ENCODE assay signal across 24 cellular contexts in the genomic region with DNA sequence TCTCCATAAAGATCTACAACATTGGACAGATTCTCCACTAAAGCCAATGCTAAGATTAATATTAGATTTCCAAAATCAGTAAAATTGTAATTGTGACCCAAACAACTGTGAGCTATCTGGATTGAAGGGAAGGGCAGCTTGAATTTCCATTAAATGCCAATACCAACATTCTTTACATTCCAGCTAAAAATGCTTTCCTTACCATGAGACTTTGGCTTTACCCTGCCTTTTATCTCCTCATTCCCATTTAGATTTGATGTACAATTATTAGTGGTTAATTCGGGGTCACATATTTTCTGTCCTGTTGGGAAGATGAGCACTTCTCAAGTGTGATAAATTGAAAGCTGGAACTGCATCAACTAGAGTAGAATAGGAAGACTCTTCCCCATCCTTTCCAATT. TPM values are rescaled to one million over a fixed set of nuclear protein-coding genes. Genes with fewer than 3 reads are reported as not detected.
DNase-seq lines count a peak whose midpoint lies in the region; ATAC-seq and TF ChIP-seq lines count a peak whose summit lies in the region.
"Had no signal": no experiment of that assay in that cellular context is flagged by ENCODE, and none has a peak within 500 bp of the region (broad histone marks: within the 10 kb centered on the region; RNA-seq: fewer than 3 reads in every experiment).

No MANE protein-coding gene starts in this region.

- TF ChIP-seq CTCF in Caco-2 (IDR thresholded peaks at IDR 0.05; ENCODE audit: insufficient read depth in 1 of 2, low read depth in 1 of 2, low read length in 1 of 2, severe bottlenecking in 1 of 2, unreplicated experiment in 1 of 2) (no peak), parathyroid adenoma (IDR thresholded peaks at IDR 0.05) (no peak)

- H3K4me3 Mint-ChIP-seq in Caco-2 (ENCODE audit: unreplicated experiment) = peak overlapping the region; percentile 37
- no peak overlapping the region for H3K4me3 Mint-ChIP-seq in activated CD4-positive, alpha-beta T cell treated with anti-CD3 and anti-CD28 coated beads for 36 hours
- H3K4me3 Mint-ChIP-seq: activated B cell treated with CpG ODN at 0.5 μM for 24 hours; activated CD8-positive, alpha-beta T cell treated with anti-CD3 and anti-CD28 coated beads for 36 hours; activated naive CD4-positive, alpha-beta T cell treated with anti-CD3 and anti-CD28 coated beads for 36 hours; activated T-cell treated with anti-CD3 and anti-CD28 coated beads, Interleukin-2, amount 50 U/mL, for 4 hours; naive thymus-derived CD4-positive, alpha-beta T cell had no signal

- peaks cover 18% of the 10 kb centered on the region for H3K4me1 Mint-ChIP-seq in Caco-2 (ENCODE audit: low read depth, unreplicated experiment)
- no peaks in the 10 kb centered on the region for H3K4me1 Mint-ChIP-seq in activated CD4-positive, alpha-beta T cell treated with anti-CD3 and anti-CD28 coated beads for 36 hours
- H3K4me1 Mint-ChIP-seq: activated B cell treated with CpG ODN at 0.5 μM for 24 hours; naive thymus-derived CD4-positive, alpha-beta T cell had no signal

- POLR2A ChIA-PET in Caco-2 (lab: Charles Lee) = no interaction called here
- POLR2A ChIA-PET in activated CD4-positive, alpha-beta T cell treated with anti-CD3 and anti-CD28 coated beads for 36 hours (lab: Charles Lee) = no interaction called here

- H3K27ac ChIP-seq in parathyroid adenoma = peak overlapping the region; percentile 81
- H3K27ac ChIP-seq: SJSA1 had no signal

- H3K4me2 ChIP-seq in parathyroid adenoma (ENCODE audit: low read length) = no peak overlapping the region
- H3K4me2 ChIP-seq: hepatocyte had no signal

- H3K4me1 ChIP-seq in Caco-2 (peaks cover 30% of the 10 kb centered on the region), parathyroid adenoma (peaks cover 52% of the 10 kb centered on the region)

- no peaks in the 10 kb centered on the region for H3K27me3 Mint-ChIP-seq in Caco-2 (ENCODE audit: insufficient read depth, unreplicated experiment)
- no peaks in the 10 kb centered on the region for H3K27me3 Mint-ChIP-seq in activated CD4-positive, alpha-beta T cell treated with anti-CD3 and anti-CD28 coated beads for 36 hours
- H3K27me3 Mint-ChIP-seq: activated B cell treated with CpG ODN at 0.5 μM for 24 hours; activated CD8-positive, alpha-beta T cell treated with anti-CD3 and anti-CD28 coated beads for 36 hours had no signal

- TF ChIP-seq EP300 in Ishikawa (IDR thresholded peaks at IDR 0.05; ENCODE audit: borderline replicate concordance) = no peak

- DNase-seq in Caco-2 (no peak), cerebellar cortex (ENCODE audit: low spot score) (peak; percentile 19), HUDEP-2 (lab: John Stamatoyannopoulos, UW; ENCODE audit: unreplicated experiment in 76 of 76) (no peak)
- no peak for DNase-seq in activated CD8-positive, alpha-beta memory T cell treated with anti-CD3 and anti-CD28 coated beads, Interleukin-2, amount 50 U/mL, for 4 hours
- no peak for DNase-seq in activated CD4-positive, alpha-beta T cell treated with anti-CD3 and anti-CD28 coated beads for 36 hours
- DNase-seq: activated B cell treated with CpG ODN at 0.5 μM for 24 hours; activated CD8-positive, alpha-beta T cell treated with anti-CD3 and anti-CD28 coated beads for 36 hours; activated naive CD4-positive, alpha-beta T cell treated with anti-CD3 and anti-CD28 coated beads for 36 hours; activated T-cell treated with anti-CD3 and anti-CD28 coated beads, Interleukin-2, amount 50 U/mL, for 4 hours; DMS79; naive thymus-derived CD4-positive, alpha-beta T cell; NCI-H1105; NCI-H526 treated with DMSO at 0.1 percent for 48 hours; stimulated activated CD4-positive, alpha-beta T cell treated with anti-CD3 and anti-CD28 coated beads, Interleukin-4, amount 100 ng/mL, for 24 hours; uterus had no signal

- no peaks in the 10 kb centered on the region for H3K9me3 Mint-ChIP-seq in Caco-2 (ENCODE audit: unreplicated experiment)
- H3K9me3 Mint-ChIP-seq in activated CD4-positive, alpha-beta T cell treated with anti-CD3 and anti-CD28 coated beads for 36 hours (ENCODE audit: low read depth) = no peaks in the 10 kb centered on the region
- H3K9me3 Mint-ChIP-seq: activated B cell treated with CpG ODN at 0.5 μM for 24 hours; activated CD8-positive, alpha-beta T cell treated with anti-CD3 and anti-CD28 coated beads for 36 hours; activated naive CD4-positive, alpha-beta T cell treated with anti-CD3 and anti-CD28 coated beads for 36 hours; activated T-cell treated with anti-CD3 and anti-CD28 coated beads, Interleukin-2, amount 50 U/mL, for 4 hours; naive thymus-derived CD4-positive, alpha-beta T cell had no signal

- peak overlapping the region; percentile 58 for H3K27ac Mint-ChIP-seq in Caco-2 (ENCODE audit: unreplicated experiment)
- H3K27ac Mint-ChIP-seq in activated CD4-positive, alpha-beta T cell treated with anti-CD3 and anti-CD28 coated beads for 36 hours = no peak overlapping the region
- H3K27ac Mint-ChIP-seq: activated B cell treated with CpG ODN at 0.5 μM for 24 hours; activated CD8-positive, alpha-beta T cell treated with anti-CD3 and anti-CD28 coated beads for 36 hours; activated naive CD4-positive, alpha-beta T cell treated with anti-CD3 and anti-CD28 coated beads for 36 hours; naive thymus-derived CD4-positive, alpha-beta T cell had no signal

- CTCF ChIA-PET in Caco-2 (lab: Charles Lee) = no interaction called here
- CTCF ChIA-PET in activated CD4-positive, alpha-beta T cell treated with anti-CD3 and anti-CD28 coated beads for 36 hours (lab: Charles Lee) = no interaction called here

- no peaks in the 10 kb centered on the region for H3K36me3 Mint-ChIP-seq in Caco-2 (ENCODE audit: insufficient read depth, unreplicated experiment)
- H3K36me3 Mint-ChIP-seq in activated CD4-positive, alpha-beta T cell treated with anti-CD3 and anti-CD28 coated beads for 36 hours (ENCODE audit: low read depth) = no peaks in the 10 kb centered on the region

- no peak overlapping the region for H2AFZ ChIP-seq in parathyroid adenoma
- H2AFZ ChIP-seq: hepatocyte had no signal

- intact Hi-C loops in Caco-2 (cut with micrococcal nuclease; ENCODE audit: unreplicated experiment) = loop anchor here (5.0 kb wide), 1 partner anchor 58 kb away; no protein-coding TSS in a partner anchor
- intact Hi-C loops in activated CD4-positive, alpha-beta T cell treated with anti-CD3 and anti-CD28 coated beads for 36 hours (cut with DNase I, micrococcal nuclease) = no loop called here

- no peak overlapping the region for H3K4me3 ChIP-seq in Caco-2 (ENCODE audit: low read depth, low read length)
- no peak overlapping the region for H3K4me3 ChIP-seq in parathyroid adenoma (ENCODE audit: low read depth, low read length)
- H3K4me3 ChIP-seq: hepatocyte, lung, SJSA1, uterus had no signal

- ATAC-seq in HG03565 (IDR thresholded peaks at IDR 0.05; ENCODE audit: unreplicated experiment) = no peak
- ATAC-seq in activated CD4-positive, alpha-beta T cell treated with anti-CD3 and anti-CD28 coated beads for 36 hours = no peak
- ATAC-seq: activated CD8-positive, alpha-beta T cell treated with anti-CD3 and anti-CD28 coated beads for 36 hours; activated T-cell treated with anti-CD3 and anti-CD28 coated beads, Interleukin-2, amount 50 U/mL, for 4 hours; naive thymus-derived CD4-positive, alpha-beta T cell had no signal

- H3K9ac ChIP-seq in parathyroid adenoma = no peak overlapping the region

- H3K36me3 ChIP-seq in Caco-2 (ENCODE audit: control insufficient read depth, insufficient read depth, low read length) (no peaks in the 10 kb centered on the region), parathyroid adenoma (ENCODE audit: control insufficient read depth, insufficient read depth, low read length) (no peaks in the 10 kb centered on the region)
- H3K36me3 ChIP-seq: SJSA1, uterus had no signal

- H3K79me2 ChIP-seq in parathyroid adenoma = no peaks in the 10 kb centered on the region
- H3K79me2 ChIP-seq: hepatocyte had no signal

- H3K9me3 ChIP-seq in Caco-2 = no peaks in the 10 kb centered on the region
- no peaks in the 10 kb centered on the region for H3K9me3 ChIP-seq in parathyroid adenoma (ENCODE audit: control insufficient read depth, low read length)
- H3K9me3 ChIP-seq: SJSA1, uterus had no signal

- H3K27me3 ChIP-seq in Caco-2 (replicated peaks; ENCODE audit: control insufficient read depth, insufficient read depth, low read length) = no peaks in the 10 kb centered on the region
- no peaks in the 10 kb centered on the region for H3K27me3 ChIP-seq in parathyroid adenoma (ENCODE audit: control insufficient read depth, insufficient read depth, low read length)
- H3K27me3 ChIP-seq: hepatocyte, uterus had no signal

- BruUV-seq in Caco-2 (replicated peaks; lab: Mats Ljungman, UMichigan) = no TSS peak

- TF ChIP-seq RAD21 in Ishikawa (IDR thresholded peaks at IDR 0.05; ENCODE audit: low read depth) = no peak

TF ChIP-seq in Ishikawa, 13 proteins besides CTCF, POLR2A, EP300 and RAD21 (continues in another document):
- TF ChIP-seq CEBPB (IDR thresholded peaks at IDR 0.05) (no peak), EGR1 (IDR thresholded peaks at IDR 0.05) (no peak), ZBTB7A (IDR thresholded peaks at IDR 0.05; ENCODE audit: low read depth) (no peak), YY1 (IDR thresholded peaks at IDR 0.05; ENCODE audit: low read depth) (no peak), TEAD4 (IDR thresholded peaks at IDR 0.05) (peak; percentile 70)
- TF ChIP-seq, protein P1, sequence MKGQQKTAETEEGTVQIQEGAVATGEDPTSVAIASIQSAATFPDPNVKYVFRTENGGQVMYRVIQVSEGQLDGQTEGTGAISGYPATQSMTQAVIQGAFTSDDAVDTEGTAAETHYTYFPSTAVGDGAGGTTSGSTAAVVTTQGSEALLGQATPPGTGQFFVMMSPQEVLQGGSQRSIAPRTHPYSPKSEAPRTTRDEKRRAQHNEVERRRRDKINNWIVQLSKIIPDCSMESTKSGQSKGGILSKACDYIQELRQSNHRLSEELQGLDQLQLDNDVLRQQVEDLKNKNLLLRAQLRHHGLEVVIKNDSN (IDR thresholded peaks at IDR 0.05) = no peak

RNA-seq across cellular contexts. Expression of a gene that starts 33.2 kb away (rescaled TPM):
- not detected in 2 replicates for total RNA-seq in Caco-2 (2022)
- not detected for total RNA-seq in activated CD4-positive, alpha-beta T cell treated with anti-CD3 and anti-CD28 coated beads for 36 hours
- total RNA-seq: activated B cell treated with CpG ODN at 0.5 μM for 24 hours; activated CD8-positive, alpha-beta T cell treated with anti-CD3 and anti-CD28 coated beads for 36 hours; activated naive CD4-positive, alpha-beta T cell treated with anti-CD3 and anti-CD28 coated beads for 36 hours; activated T-cell treated with anti-CD3 and anti-CD28 coated beads, Interleukin-2, amount 50 U/mL, for 4 hours; chondrocyte; hepatocyte; HT-29; naive thymus-derived CD4-positive, alpha-beta T cell; SJSA1 had no signal

RNA-seq across cellular contexts. Expression of a gene that starts 54.8 kb away (rescaled TPM):
- not detected in 2 replicates for total RNA-seq in Caco-2 (2022)
- total RNA-seq in activated CD4-positive, alpha-beta T cell treated with anti-CD3 and anti-CD28 coated beads for 36 hours = under 1 TPM in 1 of 2 experiments, not detected in 1; 0.30 TPM
- total RNA-seq: activated B cell treated with CpG ODN at 0.5 μM for 24 hours; activated CD8-positive, alpha-beta T cell treated with anti-CD3 and anti-CD28 coated beads for 36 hours; activated naive CD4-positive, alpha-beta T cell treated with anti-CD3 and anti-CD28 coated beads for 36 hours; activated T-cell treated with anti-CD3 and anti-CD28 coated beads, Interleukin-2, amount 50 U/mL, for 4 hours; chondrocyte; hepatocyte; HT-29; LHCN-M2; lung; SJSA1; uterus had no signal
